9 cellular contexts compared by ENCODE assay signal in the genomic region with DNA sequence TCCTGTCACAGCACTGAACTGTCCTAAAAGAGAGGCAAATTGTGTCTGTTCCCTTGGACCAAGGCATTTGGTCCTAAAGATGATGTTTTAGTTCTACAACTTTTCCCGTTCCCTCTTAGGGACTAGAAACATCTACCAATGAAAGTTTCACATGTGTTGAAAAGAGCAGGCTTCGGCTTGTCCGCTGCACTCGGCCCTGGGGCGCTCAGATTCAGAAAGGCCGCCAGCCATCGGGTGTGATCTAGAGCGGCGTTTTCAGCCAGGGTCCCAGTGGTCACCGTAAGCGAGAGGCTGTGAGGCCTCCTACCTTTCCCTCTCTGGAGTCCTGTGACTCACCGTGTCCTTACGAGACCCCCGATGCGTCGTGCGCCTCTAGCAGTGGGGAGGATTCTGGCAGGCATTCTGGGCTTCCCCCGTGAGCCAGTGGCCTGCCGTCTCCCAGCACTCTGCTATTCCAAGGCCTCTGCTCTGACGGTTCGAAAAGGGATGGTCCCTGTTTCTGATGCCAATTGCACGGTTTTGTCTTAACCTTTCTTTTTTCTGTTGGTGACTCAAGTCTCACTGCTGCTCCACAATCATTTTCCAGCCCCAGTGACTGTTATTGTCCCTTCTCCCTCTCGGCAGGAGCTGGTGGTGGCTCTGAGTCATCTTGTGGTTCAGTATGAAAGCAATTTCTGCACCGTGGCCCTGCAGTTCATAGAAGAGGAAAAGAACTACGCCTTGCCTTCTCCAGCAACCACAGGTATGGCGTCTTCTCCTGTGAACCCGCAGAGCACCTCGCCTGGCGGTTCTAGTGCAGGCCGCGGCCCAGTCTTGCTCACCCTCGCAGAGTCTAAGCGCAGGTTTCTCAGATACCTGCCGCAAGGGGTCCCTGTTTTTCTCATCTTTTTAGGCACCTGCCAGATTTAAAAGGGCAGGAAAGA.
DNase-seq lines count a peak whose midpoint lies in the region; ATAC-seq and TF ChIP-seq lines count a peak whose summit lies in the region.
"Had no signal": no experiment of that assay in that cellular context is flagged by ENCODE, and none has a peak within 500 bp of the region (broad histone marks: within the 10 kb centered on the region; RNA-seq: fewer than 3 reads in every experiment).

No MANE protein-coding gene starts in this region.

- no peaks in the 10 kb centered on the region for H3K27me3 Mint-ChIP-seq in activated naive CD4-positive, alpha-beta T cell treated with anti-CD3 and anti-CD28 coated beads for 36 hours (ENCODE audit: low read depth)
- H3K27me3 Mint-ChIP-seq in immature natural killer cell (ENCODE audit: low read depth in 3 of 3) = peaks cover 4 to 7% (median 6%) of the 10 kb centered on the region in 3 donors

- peaks cover 0 to 26% of the 10 kb centered on the region in 2 experiments; a peak in 3 of 4 replicates for H3K4me1 ChIP-seq in SK-N-SH (ENCODE audit: control insufficient read depth in 1 of 2, insufficient read depth in 2 of 2, low read depth in 1 of 2, low read length in 1 of 2)
- H3K4me1 ChIP-seq: body of pancreas had no signal

- no peaks in the 10 kb centered on the region for H3K79me2 ChIP-seq in SK-N-SH (ENCODE audit: insufficient read depth)

- H3K4me3 ChIP-seq in SK-N-SH (ENCODE audit: low read depth in 2 of 2, low read length in 1 of 2) = no peak overlapping the region
- H3K4me3 ChIP-seq: body of pancreas had no signal

- TF ChIP-seq CTCF in GM13976 (IDR thresholded peaks at IDR 0.05; ENCODE audit: borderline replicate concordance, control extremely low read depth, extremely low read depth, insufficient read depth, missing control alignments) (no peak), SK-N-SH (IDR thresholded peaks at IDR 0.05) (no peak; the same call in 1 of the 2 replicates)

- in situ Hi-C loops in GM13976 (cut with MboI; ENCODE audit: low sequenced_read_pairs, unreplicated experiment) = no loop called here

- H3K4me3 Mint-ChIP-seq in activated naive CD4-positive, alpha-beta T cell treated with anti-CD3 and anti-CD28 coated beads for 36 hours = peak overlapping the region; percentile 23
- peak overlapping the region in 4 of 5 donors; percentile 1 to 79 (median 44) for H3K4me3 Mint-ChIP-seq in immature natural killer cell

- no peak for TF ChIP-seq RAD21 in SK-N-SH (IDR thresholded peaks at IDR 0.05; ENCODE audit: low read length)

- H4K20me1 ChIP-seq in SK-N-SH (ENCODE audit: insufficient read depth) = 0 out of 2 replicates have a peak, but pooled peaks cover 3% of the 10 kb centered on the region

- no peaks in the 10 kb centered on the region for H3K9me2 ChIP-seq in SK-N-SH

- H3F3A ChIP-seq in SK-N-SH (replicated peaks; ENCODE audit: insufficient read depth) = peaks cover 28% of the 10 kb centered on the region

- peaks cover 5 to 21% of the 10 kb centered on the region in 2 experiments for H3K36me3 ChIP-seq in SK-N-SH (replicated peaks in 1 of 2; ENCODE audit: control insufficient read depth in 1 of 2, insufficient read depth in 2 of 2, low read length in 1 of 2)

- H3K4me1 Mint-ChIP-seq in activated naive CD4-positive, alpha-beta T cell treated with anti-CD3 and anti-CD28 coated beads for 36 hours (ENCODE audit: low read depth) = peaks cover 61% of the 10 kb centered on the region
- peaks cover 15 to 20% of the 10 kb centered on the region in 2 donors for H3K4me1 Mint-ChIP-seq in immature natural killer cell

- H3K4me2 ChIP-seq in SK-N-SH = peak overlapping the region; percentile 62

- peak; percentile 78 for DNase-seq in GM13976 (ENCODE audit: low spot score)
- DNase-seq in SK-N-SH = no peak
- DNase-seq in activated naive CD4-positive, alpha-beta T cell treated with anti-CD3 and anti-CD28 coated beads for 36 hours = peak; percentile 92
- DNase-seq in immature natural killer cell = peak; percentile 13 to 71 (median 32)
- peak; percentile 74 to 81 for DNase-seq in stimulated activated CD4-positive, alpha-beta T cell treated with anti-CD3 and anti-CD28 coated beads, Interleukin-2, amount 100 ng/mL, for 24 hours
- no peak for DNase-seq in globus pallidus (ENCODE audit: low spot score)
- DNase-seq in SK-N-DZ (ENCODE audit: low spot score) = no peak

- H3K27ac Mint-ChIP-seq in activated naive CD4-positive, alpha-beta T cell treated with anti-CD3 and anti-CD28 coated beads for 36 hours = peak overlapping the region; percentile 93
- H3K27ac Mint-ChIP-seq in immature natural killer cell = peak overlapping the region; percentile 62 to 98 (median 86)

- no peak overlapping the region for H2AFZ ChIP-seq in SK-N-SH (ENCODE audit: low read depth)

- H3K9me3 Mint-ChIP-seq in activated naive CD4-positive, alpha-beta T cell treated with anti-CD3 and anti-CD28 coated beads for 36 hours = no peaks in the 10 kb centered on the region
- H3K9me3 Mint-ChIP-seq in immature natural killer cell = no peaks in the 10 kb centered on the region

- CTCF ChIA-PET in SK-N-SH (lab: Yijun Ruan, JAX) = no interaction called here
- CTCF ChIA-PET in activated naive CD4-positive, alpha-beta T cell treated with anti-CD3 and anti-CD28 coated beads for 36 hours (lab: Charles Lee) = interaction anchor here (0.7 to 1.8 kb wide), 6 partner anchors 10 to 790 kb away, joined by 3 to 8 read pairs (median 4); partner anchors contain the start of gene GAA

- POLR2A ChIA-PET in SK-N-SH (lab: Yijun Ruan, JAX) = no interaction called here

- peaks cover 42% of the 10 kb centered on the region for H3K36me3 Mint-ChIP-seq in activated naive CD4-positive, alpha-beta T cell treated with anti-CD3 and anti-CD28 coated beads for 36 hours (ENCODE audit: low read depth)
- peaks cover 3 to 14% (median 3%) of the 10 kb centered on the region in 3 donors for H3K36me3 Mint-ChIP-seq in immature natural killer cell

- peak overlapping the region; percentile 51 to 87; a peak in 3 of 4 replicates for H3K27ac ChIP-seq in SK-N-SH (ENCODE audit: low read depth in 2 of 2, low read length in 1 of 2)

- peak; percentile 32 for ATAC-seq in HG03097 (IDR thresholded peaks at IDR 0.05; ENCODE audit: low FRiP score, unreplicated experiment)

- peak overlapping the region; percentile 33; the same call in 1 of the 2 replicates for H3K9ac ChIP-seq in SK-N-SH

- 58% methylated on average over 32 of the region's 34 CpGs for WGBS in SK-N-SH (ENCODE audit: low lambda C conversion rate)

- H3K27me3 ChIP-seq in SK-N-SH (ENCODE audit: insufficient read depth) = no peaks in the 10 kb centered on the region
- H3K27me3 ChIP-seq: body of pancreas had no signal

- no peaks in the 10 kb centered on the region for H3K9me3 ChIP-seq in SK-N-SH
- H3K9me3 ChIP-seq: body of pancreas had no signal

- peak in 1 of 2 experiments; percentile 31; a peak in 1 of 4 replicates for TF ChIP-seq EP300 in SK-N-SH (IDR thresholded peaks at IDR 0.05; ENCODE audit: borderline replicate concordance in 1 of 2, low read depth in 1 of 2, low read length in 1 of 2)

- intact Hi-C loops in activated naive CD4-positive, alpha-beta T cell treated with anti-CD3 and anti-CD28 coated beads for 36 hours (cut with micrococcal nuclease) = loop anchor here (1.0 to 5.0 kb wide), 12 partner anchors 14 to 894 kb away; no protein-coding TSS in a partner anchor

TF ChIP-seq in SK-N-SH, 30 proteins besides CTCF, POLR2A, EP300 and RAD21:
- TF ChIP-seq RXRA (IDR thresholded peaks at IDR 0.05; ENCODE audit: borderline replicate concordance, low read depth) (0 out of 2 replicates have a peak, but pooled peaks have one; percentile 9), RFX5 (IDR thresholded peaks at IDR 0.05; ENCODE audit: low read length) (no peak), ELF1 (IDR thresholded peaks at IDR 0.05) (no peak; the same call in 1 of the 2 replicates), NFIC (IDR thresholded peaks at IDR 0.05; ENCODE audit: borderline replicate concordance) (peak; percentile 16), FOSL2 (IDR thresholded peaks at IDR 0.05; ENCODE audit: borderline replicate concordance, low read depth) (peak; percentile 86)
- TF ChIP-seq, protein P1, sequence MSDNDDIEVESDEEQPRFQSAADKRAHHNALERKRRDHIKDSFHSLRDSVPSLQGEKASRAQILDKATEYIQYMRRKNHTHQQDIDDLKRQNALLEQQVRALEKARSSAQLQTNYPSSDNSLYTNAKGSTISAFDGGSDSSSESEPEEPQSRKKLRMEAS (IDR thresholded peaks at IDR 0.05; ENCODE audit: low read depth) = peak; percentile 15; the same call in 1 of the 2 replicates

Comparison
In these comparisons a context has a peak if more than half of its experiments do, and no peak if none do; other contexts are left out.
1. DNase-seq: peak in GM13976 (single experiment), activated naive CD4-positive, alpha-beta T cell treated with anti-CD3 and anti-CD28 coated beads for 36 hours (single experiment), immature natural killer cell (3 of 3) and stimulated activated CD4-positive, alpha-beta T cell treated with anti-CD3 and anti-CD28 coated beads, Interleukin-2, amount 100 ng/mL, for 24 hours (2 of 2); none in SK-N-SH (single experiment), globus pallidus (single experiment) and SK-N-DZ (single experiment).